ENCODE assay signal across 18 cellular contexts in genomic region chr10:110798340-110798739, GRCh38.
"Had no signal": no experiment of that assay in that cellular context is flagged by ENCODE, and none has a peak within 500 bp of the region (broad histone marks: within the 10 kb centered on the region; RNA-seq: fewer than 3 reads in every experiment).

No MANE protein-coding gene starts in this region.

- ATAC-seq: activated CD8-positive, alpha-beta memory T cell treated with anti-CD3 and anti-CD28 coated beads, Interleukin-2, amount 10 ng/mL, durations not matched to agents 7 days and 5 days; esophagus mucosa; left lobe of liver; mucosa of descending colon; natural killer cell treated with Interleukin-12 subunit alpha and Interleukin-12 subunit beta and Interleukin-15 and Interleukin-18, amount 100 ng/mL, for 72 hours had no signal

- H3K4me3 Mint-ChIP-seq: activated CD4-positive, alpha-beta memory T cell treated with anti-CD3 and anti-CD28 coated beads for 36 hours; activated CD8-positive, alpha-beta memory T cell treated with anti-CD3 and anti-CD28 coated beads, Interleukin-2, amount 10 ng/mL, durations not matched to agents 7 days and 5 days; natural killer cell treated with Interleukin-12 subunit alpha and Interleukin-12 subunit beta and Interleukin-15 and Interleukin-18, amount 100 ng/mL, for 72 hours; type B pancreatic cell had no signal

- H3K27me3 Mint-ChIP-seq: activated CD4-positive, alpha-beta memory T cell treated with anti-CD3 and anti-CD28 coated beads for 36 hours; activated CD8-positive, alpha-beta memory T cell treated with anti-CD3 and anti-CD28 coated beads, Interleukin-2, amount 10 ng/mL, durations not matched to agents 7 days and 5 days; type B pancreatic cell had no signal

- H3K27ac Mint-ChIP-seq: activated CD4-positive, alpha-beta memory T cell treated with anti-CD3 and anti-CD28 coated beads for 36 hours; activated CD8-positive, alpha-beta memory T cell treated with anti-CD3 and anti-CD28 coated beads, Interleukin-2, amount 10 ng/mL, durations not matched to agents 7 days and 5 days; natural killer cell treated with Interleukin-12 subunit alpha and Interleukin-12 subunit beta and Interleukin-15 and Interleukin-18, amount 100 ng/mL, for 72 hours; type B pancreatic cell had no signal

- DNase-seq: activated CD4-positive, alpha-beta memory T cell treated with anti-CD3 and anti-CD28 coated beads for 36 hours; activated CD4-positive, alpha-beta T cell treated with anti-CD3 and anti-CD28 coated beads for 48 hours; activated CD8-positive, alpha-beta memory T cell treated with anti-CD3 and anti-CD28 coated beads, Interleukin-2, amount 10 ng/mL, durations not matched to agents 7 days and 5 days; activated naive CD4-positive, alpha-beta T cell; amygdala; caudate nucleus; foreskin fibroblast; kidney glomerular epithelial cell; mucosa of descending colon; stimulated activated CD4-positive, alpha-beta T cell treated with anti-CD3 and anti-CD28 coated beads, Interleukin-1b, Interleukin-23, amount 100 ng/mL, for 48 hours; stimulated activated CD4-positive, alpha-beta T cell treated with anti-CD3 and anti-CD28 coated beads, Interleukin-4, amount 100 ng/mL, for 4 hours; stimulated activated CD8-positive, alpha-beta memory T cell treated with anti-CD3 and anti-CD28 coated beads, Interleukin-4, amount 100 ng/mL, for 48 hours; stimulated activated naive CD4-positive, alpha-beta T cell; uterus had no signal

- H3K36me3 Mint-ChIP-seq: activated CD4-positive, alpha-beta memory T cell treated with anti-CD3 and anti-CD28 coated beads for 36 hours; activated CD8-positive, alpha-beta memory T cell treated with anti-CD3 and anti-CD28 coated beads, Interleukin-2, amount 10 ng/mL, durations not matched to agents 7 days and 5 days; natural killer cell treated with Interleukin-12 subunit alpha and Interleukin-12 subunit beta and Interleukin-15 and Interleukin-18, amount 100 ng/mL, for 72 hours had no signal

- H3K9me3 Mint-ChIP-seq: activated CD4-positive, alpha-beta memory T cell treated with anti-CD3 and anti-CD28 coated beads for 36 hours; natural killer cell treated with Interleukin-12 subunit alpha and Interleukin-12 subunit beta and Interleukin-15 and Interleukin-18, amount 100 ng/mL, for 72 hours; type B pancreatic cell had no signal
